In genomic region chr2:54722641-54723299, GRCh38 we compare ENCODE assay signal across 8 cellular contexts. TPM values are rescaled to one million over a fixed set of nuclear protein-coding genes. Genes with fewer than 3 reads are reported as not detected.
DNase-seq lines count a peak whose midpoint lies in the region; ATAC-seq and TF ChIP-seq lines count a peak whose summit lies in the region.

No MANE protein-coding gene starts in this region.

- peak; percentile 59 for DNase-seq in A172 (ENCODE audit: low spot score)
- peak; percentile 56 for DNase-seq in SHP77 treated with DMSO at 0.1 percent for 48 hours (lab: John Stamatoyannopoulos, UW)
- peak; percentile 70 to 86 for DNase-seq in fibroblast of lung (ENCODE audit: low read depth in 2 of 2)
- no peak for DNase-seq in psoas muscle
- no peak for DNase-seq in CD1c-positive myeloid dendritic cell (ENCODE audit: extremely low spot score)
- DNase-seq in NCI-H2029 (lab: John Stamatoyannopoulos, UW) = no peak

- H3K27ac ChIP-seq in fibroblast of lung (ENCODE audit: insufficient read depth, low read length) = peak overlapping the region; percentile 82
- H3K27ac ChIP-seq in psoas muscle = peak overlapping the region; percentile 64

- no peaks in the 10 kb centered on the region for H3K9me3 ChIP-seq in fibroblast of lung (ENCODE audit: control insufficient read depth, insufficient read depth, low read depth, low read length)
- H3K9me3 ChIP-seq in psoas muscle = no peaks in the 10 kb centered on the region

- intact Hi-C loops in psoas muscle (cut with DNase I) = loop anchor here in 1 of 2 donors (10.0 kb wide), 1 partner anchor 452 kb away; no protein-coding TSS in a partner anchor

- H3K36me3 ChIP-seq in fibroblast of lung (ENCODE audit: control insufficient read depth, insufficient read depth, low read length) = no peaks in the 10 kb centered on the region
- no peaks in the 10 kb centered on the region for H3K36me3 ChIP-seq in psoas muscle (ENCODE audit: insufficient read depth in 1 of 2, low read depth in 1 of 2)

- peak overlapping the region; percentile 81 for H2AFZ ChIP-seq in fibroblast of lung (ENCODE audit: low read length)

- H3K4me1 ChIP-seq in fibroblast of lung (ENCODE audit: control insufficient read depth, extremely low read depth, insufficient read depth, low read length) (peaks cover 2% of the 10 kb centered on the region), psoas muscle (no peaks in the 10 kb centered on the region)

- no peaks in the 10 kb centered on the region for H4K20me1 ChIP-seq in fibroblast of lung (ENCODE audit: control insufficient read depth, extremely low read depth, insufficient read depth, low read length)

- peak overlapping the region; percentile 70 to 92 (median 81) for H3K4me3 ChIP-seq in fibroblast of lung (replicated peaks in 1 of 4; ENCODE audit: control extremely low read depth in 1 of 4, insufficient read depth in 1 of 4, low read depth in 3 of 4, low read length in 4 of 4)
- H3K4me3 ChIP-seq in psoas muscle = peak overlapping the region; percentile 88

- H3K79me2 ChIP-seq in fibroblast of lung (ENCODE audit: control insufficient read depth, insufficient read depth, low read length) = no peaks in the 10 kb centered on the region

- peak overlapping the region; percentile 96 for H3K4me2 ChIP-seq in fibroblast of lung (ENCODE audit: extremely low read depth, insufficient read depth, low read length)

- ATAC-seq in GM18517 (IDR thresholded peaks at IDR 0.05; ENCODE audit: unreplicated experiment) = peak; percentile 29
- peak in 3 of 4 donors; percentile 45 to 64 (median 45) for ATAC-seq in psoas muscle
- ATAC-seq in HG02798 (IDR thresholded peaks at IDR 0.05; ENCODE audit: poor library complexity, unreplicated experiment) = no peak

- H3K9ac ChIP-seq in fibroblast of lung (ENCODE audit: insufficient read depth, low read length) = peak overlapping the region; percentile 69

- 7 to 9% (median 7%) methylated on average over 20 of the region's 20 CpGs for WGBS in psoas muscle, 3 donors

- H3K27me3 ChIP-seq in fibroblast of lung (ENCODE audit: control insufficient read depth, insufficient read depth, low read length) (peaks cover 2% of the 10 kb centered on the region), psoas muscle (ENCODE audit: insufficient read depth in 3 of 3, low read length in 2 of 3) (no peaks in the 10 kb centered on the region)

- no peak for TF ChIP-seq CTCF in fibroblast of lung (conservative IDR thresholded peaks at IDR 0.05 in 1 of 2, IDR thresholded peaks at IDR 0.05 in 1 of 2; ENCODE audit: low read depth in 1 of 2, low read length in 2 of 2)
- TF ChIP-seq CTCF in psoas muscle (IDR thresholded peaks at IDR 0.05) = no peak

RNA-seq across cellular contexts. Expression of gene EML6, which starts 0.7 kb away (rescaled TPM):
- total RNA-seq in A172 (2014; rRNA removed; shearing (Covaris generic)) = 0.67 and 5.1 TPM in 2 replicates
- total RNA-seq in fibroblast of lung (0.26 and 1.3 TPM in 2 replicates), psoas muscle (1 to 10 TPM; 1.0 to 8.0 (median 3.2) TPM)
- polyA plus RNA-seq in fibroblast of lung (0.24 and 0.34 TPM in 2 replicates), psoas muscle (1 to 10 TPM in 2 of 3 donors, under 1 TPM in 1; 0.38 to 9.3 (median 2.5) TPM)
- 0.23 and 0.38 TPM in 2 replicates for polyA plus RNA-seq in fibroblast of lung (2012)
- not detected in 2 replicates for polyA minus RNA-seq in fibroblast of lung (ENCODE audit: low replicate concordance)

Comparison
In these comparisons a context has a peak if more than half of its experiments do, and no peak if none do; other contexts are left out.
1. DNase-seq: peak in A172 (single experiment), SHP77 treated with DMSO at 0.1 percent for 48 hours (single experiment) and fibroblast of lung (2 of 2); none in psoas muscle (0 of 2), CD1c-positive myeloid dendritic cell (single experiment) and NCI-H2029 (single experiment).